22 cellular contexts compared by ENCODE assay signal in genomic region chr2:182973441-182974352, GRCh38.
A peak's percentile ranks its signal among the peaks of the same experiment; 100 is the strongest.
DNase-seq lines count a peak whose midpoint lies in the region; ATAC-seq, FAIRE-seq and TF ChIP-seq lines count a peak whose summit lies in the region.
"Had no signal": no experiment of that assay in that cellular context is flagged by ENCODE, and none has a peak within 500 bp of the region (broad histone marks: within the 10 kb centered on the region; RNA-seq: fewer than 3 reads in every experiment).

No MANE protein-coding gene starts in this region.

- no TSS peak for BruUV-seq in OCI-LY7 (replicated peaks; lab: Mats Ljungman, UMichigan)

- DNase-seq in H54 (ENCODE audit: insufficient read length, low spot score) = no peak
- no peak for DNase-seq in OCI-LY7 (ENCODE audit: low spot score)
- no peak for DNase-seq in right lobe of liver
- no peak for DNase-seq in stimulated activated CD4-positive, alpha-beta T cell treated with anti-CD3 and anti-CD28 coated beads, Interleukin-2, amount 100 ng/mL, for 48 hours
- no peak for DNase-seq in stimulated activated CD4-positive, alpha-beta T cell treated with anti-CD3 and anti-CD28 coated beads, Interleukin-4, amount 100 ng/mL, for 1 hour
- no peak for DNase-seq in H4 (ENCODE audit: low spot score)
- DNase-seq in NCI-H345 (lab: John Stamatoyannopoulos, UW) = no peak
- DNase-seq: activated CD4-positive, alpha-beta T cell treated with anti-CD3 and anti-CD28 coated beads for 36 hours; aorta; central memory CD4-positive, alpha-beta T cell; dorsolateral prefrontal cortex; Kasumi-1; kidney glomerular epithelial cell; NCI-H1048; NCI-H2029; NCI-H2227 treated with DMSO at 0.1 percent for 48 hours; NCI-H748 treated with DMSO at 0.1 percent for 48 hours; PC-3; substantia nigra had no signal

- H3K27me3 ChIP-seq in DOHH2 (ENCODE audit: control insufficient read depth, low read length) (no peaks in the 10 kb centered on the region), right lobe of liver (no peaks in the 10 kb centered on the region)
- H3K27me3 ChIP-seq: dorsolateral prefrontal cortex had no signal

- POLR2A ChIA-PET in OCI-LY7 (lab: Charles Lee) = interaction anchor here (0.6 to 1.3 kb wide), 5 partner anchors 97 to 900 kb away, joined by 3 to 8 read pairs (median 3); no protein-coding TSS in a partner anchor

- H3K4me1 ChIP-seq in DOHH2 (ENCODE audit: control insufficient read depth, low read length) (peaks cover 64% of the 10 kb centered on the region), OCI-LY7 (ENCODE audit: insufficient read depth, low read length, poor library complexity, severe bottlenecking) (peaks cover 52% of the 10 kb centered on the region), right lobe of liver (peaks cover 0 to 5% (median 0%) of the 10 kb centered on the region in 4 donors)

- peak overlapping the region; percentile 90 for H2AFZ ChIP-seq in OCI-LY7 (ENCODE audit: low read length)

- H3F3A ChIP-seq in DOHH2 (ENCODE audit: control insufficient read depth, insufficient read depth) = peaks cover 18% of the 10 kb centered on the region

- FAIRE-seq in H54 (lab: Jason Lieb, UNC) = peak; percentile 27
- FAIRE-seq: HTR-8/SVneo had no signal

- H3K79me2 ChIP-seq in DOHH2 (ENCODE audit: control insufficient read depth, low read length) (no peaks in the 10 kb centered on the region), OCI-LY7 (ENCODE audit: insufficient read depth, low read depth, low read length) (no peaks in the 10 kb centered on the region)

- H3K9me3 ChIP-seq in DOHH2 (ENCODE audit: control insufficient read depth, insufficient read depth, low read length) = peaks cover 10% of the 10 kb centered on the region
- H3K9me3 ChIP-seq in OCI-LY7 (ENCODE audit: low read length) = peaks cover 15% of the 10 kb centered on the region
- H3K9me3 ChIP-seq in right lobe of liver = no peaks in the 10 kb centered on the region

- H4K20me1 ChIP-seq in DOHH2 (ENCODE audit: control insufficient read depth, insufficient read depth, low read depth, low read length) (no peaks in the 10 kb centered on the region), OCI-LY7 (ENCODE audit: insufficient read depth, low read length) (no peaks in the 10 kb centered on the region)

- TF ChIP-seq CTCF in DOHH2 (IDR thresholded peaks at IDR 0.05; ENCODE audit: low read depth, low read length, poor library complexity, severe bottlenecking) (no peak), OCI-LY7 (conservative IDR thresholded peaks at IDR 0.05; ENCODE audit: low read length) (no peak), right lobe of liver (IDR thresholded peaks at IDR 0.05) (no peak)

- peak overlapping the region; percentile 28 for H3K4me2 ChIP-seq in DOHH2 (ENCODE audit: low read length)
- peak overlapping the region; percentile 16 for H3K4me2 ChIP-seq in OCI-LY7 (ENCODE audit: low read length)

- CTCF ChIA-PET in OCI-LY7 (lab: Charles Lee; ENCODE audit: unreplicated experiment) = no interaction called here

- H3K27ac ChIP-seq in DOHH2 (ENCODE audit: low read depth, low read length) = no peak overlapping the region
- H3K27ac ChIP-seq in OCI-LY7 (ENCODE audit: low read depth, low read length, poor library complexity, severe bottlenecking) = peak overlapping the region; percentile 11
- H3K27ac ChIP-seq in right lobe of liver = no peak overlapping the region

- H3K4me3 ChIP-seq in DOHH2 (ENCODE audit: low read length) (no peak overlapping the region), OCI-LY7 (ENCODE audit: low read depth, low read length, poor library complexity, severe bottlenecking) (no peak overlapping the region), right lobe of liver (no peak overlapping the region)
- H3K4me3 ChIP-seq: dorsolateral prefrontal cortex had no signal

- intact Hi-C loops in OCI-LY7 (cut with micrococcal nuclease; ENCODE audit: unreplicated experiment) = no loop called here
- intact Hi-C loops in right lobe of liver (cut with DNase I) = no loop called here

- H3K9me2 ChIP-seq in DOHH2 (replicated peaks; ENCODE audit: control insufficient read depth, low read length) = no peaks in the 10 kb centered on the region
- H3K9me2 ChIP-seq in OCI-LY7 (ENCODE audit: insufficient read depth, low read length) = no peaks in the 10 kb centered on the region

- 18% methylated on average over 1 of the region's 1 CpG for WGBS in right lobe of liver (ENCODE audit: insufficient coverage, low coverage, low lambda C conversion rate, missing lambda C conversion rate)

- TF ChIP-seq POLR2A in H54 (IDR thresholded peaks at IDR 0.05; ENCODE audit: low read depth, low read length) (no peak), right lobe of liver (IDR thresholded peaks at IDR 0.05) (no peak)

- peaks cover 3% of the 10 kb centered on the region; the same call in 1 of the 2 replicates for H3K36me3 ChIP-seq in DOHH2 (ENCODE audit: control insufficient read depth, low read length)
- no peaks in the 10 kb centered on the region; the same call in 1 of the 2 replicates for H3K36me3 ChIP-seq in OCI-LY7 (ENCODE audit: insufficient read depth, low read length)
- peaks cover 0 to 17% (median 0%) of the 10 kb centered on the region in 4 donors for H3K36me3 ChIP-seq in right lobe of liver

- peak; percentile 63 to 77 (median 68) for ATAC-seq in right lobe of liver
- ATAC-seq: activated CD4-positive, alpha-beta T cell treated with anti-CD3 and anti-CD28 coated beads for 36 hours; natural killer cell treated with Interleukin-12 subunit alpha and Interleukin-12 subunit beta and Interleukin-15 and Interleukin-18, amount 100 ng/mL, for 72 hours; PC-3 had no signal
